ENCODE assay signal across 6 cellular contexts in the genomic region with DNA sequence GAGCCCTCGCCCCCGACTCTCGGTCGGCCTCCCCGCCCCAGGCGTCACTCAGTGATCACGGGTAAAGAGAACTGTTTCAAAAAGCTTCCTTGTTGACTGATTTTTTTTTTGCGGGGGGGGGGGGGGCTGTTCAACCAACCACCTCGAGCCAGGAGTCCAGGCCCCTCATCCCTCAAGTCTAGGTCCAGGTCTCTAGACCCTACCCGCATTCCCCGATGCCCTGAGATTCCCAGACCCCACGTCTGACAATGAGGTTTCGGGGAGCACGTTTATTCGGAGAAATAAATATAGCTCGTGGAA. TPM values are rescaled to one million over a fixed set of nuclear protein-coding genes. Genes with fewer than 3 reads are reported as not detected.
A peak's percentile ranks its signal among the peaks of the same experiment; 100 is the strongest.
DNase-seq lines count a peak whose midpoint lies in the region; ATAC-seq and TF ChIP-seq lines count a peak whose summit lies in the region.

No MANE protein-coding gene starts in this region.

- no peaks in the 10 kb centered on the region for H3K36me3 Mint-ChIP-seq in brain
- no peaks in the 10 kb centered on the region for H3K36me3 Mint-ChIP-seq in nephron (ENCODE audit: low read depth)

- no peak for TF ChIP-seq CTCF in brain (conservative IDR thresholded peaks at IDR 0.05)
- no peak for TF ChIP-seq CTCF in nephron (IDR thresholded peaks at IDR 0.05; ENCODE audit: unreplicated experiment in 3 of 3)

- H3K27me3 Mint-ChIP-seq in brain (peaks cover 28% of the 10 kb centered on the region), nephron (ENCODE audit: low read depth) (peaks cover 14% of the 10 kb centered on the region)

- no peak for DNase-seq in activated gamma-delta T cell treated with Interleukin-2 at 50 U/mL for 16 hours

- H3K4me1 ChIP-seq in ES-I3 (ENCODE audit: insufficient read depth, low read length) = peaks cover 9% of the 10 kb centered on the region; the same call in 1 of the 2 replicates

- H3K4me1 Mint-ChIP-seq in brain (peaks cover 61% of the 10 kb centered on the region), nephron (peaks cover 56% of the 10 kb centered on the region)

- peak overlapping the region; percentile 89; the same call in 1 of the 2 replicates for H3K9ac ChIP-seq in ES-I3 (ENCODE audit: low read depth, low read length)

- H3K27ac Mint-ChIP-seq in brain = peak overlapping the region in 2 of 5 experiments; percentile 58 to 97
- peak overlapping the region in 1 of 3 experiments; percentile 95 for H3K27ac Mint-ChIP-seq in nephron

- H3K9me3 Mint-ChIP-seq in brain (peaks cover 0 to 6% (median 0%) of the 10 kb centered on the region in 5 experiments), nephron (no peaks in the 10 kb centered on the region)

- peak overlapping the region; percentile 95 to 99 (median 98) for H3K4me3 Mint-ChIP-seq in brain
- peak overlapping the region; percentile 98 to 100 (median 99) for H3K4me3 Mint-ChIP-seq in nephron

- ATAC-seq in GM21515 (IDR thresholded peaks at IDR 0.05; ENCODE audit: unreplicated experiment) = no peak
- ATAC-seq in HG02852 (IDR thresholded peaks at IDR 0.05; ENCODE audit: unreplicated experiment) = no peak

- no peaks in the 10 kb centered on the region for H3K9me3 ChIP-seq in ES-I3 (ENCODE audit: control insufficient read depth, insufficient read depth, low read length)

- no peaks in the 10 kb centered on the region for H3K36me3 ChIP-seq in ES-I3 (ENCODE audit: insufficient read depth, low read length)

RNA-seq across cellular contexts. Expression of gene HRC, which starts 4.3 kb away (rescaled TPM):
- polyA plus RNA-seq in brain (ENCODE audit: insufficient read depth, low read depth, low replicate concordance) = 3.0 TPM

RNA-seq across cellular contexts. Expression of gene TRPM4, which starts 6.7 kb away (rescaled TPM):
- 3.2 TPM for polyA plus RNA-seq in brain (ENCODE audit: insufficient read depth, low read depth, low replicate concordance)

RNA-seq across cellular contexts. Expression of gene PPFIA3, which starts 31.6 kb away (rescaled TPM):
- 43.6 TPM for polyA plus RNA-seq in brain (ENCODE audit: insufficient read depth, low read depth, low replicate concordance)

RNA-seq across cellular contexts. Expression of gene C19orf73, which starts 32.0 kb away (rescaled TPM):
- 4.1 TPM for polyA plus RNA-seq in brain (ENCODE audit: insufficient read depth, low read depth, low replicate concordance)

RNA-seq across cellular contexts. Expression of gene LIN7B, which starts 36.7 kb away (rescaled TPM):
- polyA plus RNA-seq in brain (ENCODE audit: insufficient read depth, low read depth, low replicate concordance) = 18.0 TPM
